31 cellular contexts compared by ENCODE assay signal in the genomic region with DNA sequence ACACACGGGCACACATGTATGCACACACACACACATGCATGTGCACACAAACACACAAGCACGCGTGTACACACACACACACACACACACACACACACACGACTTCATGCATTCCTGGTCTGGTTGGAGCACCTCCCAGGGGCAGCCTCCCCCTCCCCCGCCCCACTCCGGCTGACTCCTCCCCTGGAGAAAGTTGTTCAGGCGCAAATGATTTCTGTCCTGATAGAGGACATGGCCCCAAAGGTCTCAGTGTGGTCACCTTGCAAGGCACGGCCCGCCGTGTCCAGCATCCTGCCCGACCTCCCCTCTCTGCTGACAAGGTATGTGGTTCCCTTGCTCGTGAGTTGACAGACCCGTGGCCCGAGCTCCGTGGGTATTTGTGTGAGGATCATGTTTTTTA.
"Had no signal": no experiment of that assay in that cellular context is flagged by ENCODE, and none has a peak within 500 bp of the region (broad histone marks: within the 10 kb centered on the region; RNA-seq: fewer than 3 reads in every experiment).

No MANE protein-coding gene starts in this region.

- H3K27ac ChIP-seq: breast epithelium, epithelial cell of prostate, esophagus squamous epithelium, left lung, lower lobe of right lung, pancreas, psoas muscle, transverse colon, uterus had no signal

- H3K27me3 Mint-ChIP-seq: activated naive CD8-positive, alpha-beta T cell had no signal

- H3K4me1 ChIP-seq: breast epithelium, lower lobe of right lung, pancreas, psoas muscle, transverse colon, uterus had no signal

- H3K36me3 Mint-ChIP-seq: activated naive CD8-positive, alpha-beta T cell had no signal

- H3K9me3 Mint-ChIP-seq: activated T-cell treated with anti-CD3 and anti-CD28 coated beads, Interleukin-2, amount 50 U/mL, for 72 hours; nephron; T-helper 2 cell treated with Interferon-gamma antibody and Interleukin-4, amounts not matched to agents 5 μg/mL and 100 μg/mL, for 36 hours had no signal

- H3K27me3 ChIP-seq: breast epithelium, esophagus squamous epithelium, left lung, pancreas, transverse colon, uterus had no signal

- FAIRE-seq: pancreas had no signal

- H3K4me2 ChIP-seq: smooth muscle cell had no signal

- H3K27ac Mint-ChIP-seq: activated naive CD8-positive, alpha-beta T cell; activated T-cell treated with anti-CD3 and anti-CD28 coated beads, Interleukin-2, amount 50 U/mL, for 72 hours; nephron; T-helper 2 cell treated with Interferon-gamma antibody and Interleukin-4, amounts not matched to agents 5 μg/mL and 100 μg/mL, for 36 hours had no signal

- H3K4me1 Mint-ChIP-seq: nephron had no signal

- H3K9me3 ChIP-seq: breast epithelium, esophagus squamous epithelium, left lung, lower lobe of right lung, pancreas, psoas muscle, transverse colon, uterus had no signal

- H3K4me3 Mint-ChIP-seq: activated naive CD8-positive, alpha-beta T cell; activated T-cell treated with anti-CD3 and anti-CD28 coated beads, Interleukin-2, amount 50 U/mL, for 72 hours; nephron; T-helper 2 cell treated with Interferon-gamma antibody and Interleukin-4, amounts not matched to agents 5 μg/mL and 100 μg/mL, for 36 hours had no signal

- ATAC-seq: activated T-cell treated with anti-CD3 and anti-CD28 coated beads, Interleukin-2, amount 50 U/mL, for 72 hours; left lung; lower lobe of right lung; pancreas; psoas muscle had no signal

- H3K4me3 ChIP-seq: breast epithelium, esophagus squamous epithelium, left lung, lower lobe of right lung, pancreas, psoas muscle, smooth muscle cell, transverse colon, uterus had no signal

- H3K36me3 ChIP-seq: breast epithelium, transverse colon, uterus had no signal

- DNase-seq: activated CD4-positive, alpha-beta T cell treated with anti-CD3 and anti-CD28 coated beads for 4 hours; activated CD4-positive, alpha-beta T cell treated with anti-CD3 and anti-CD28 coated beads, Interleukin-2, amount 50 U/mL, for 4 hours; activated effector memory CD4-positive, alpha-beta T cell treated with Interleukin-2 at 50 U/mL for 16 hours; activated naive CD4-positive, alpha-beta T cell treated with Interleukin-2 at 50 U/mL for 16 hours; activated T-cell treated with anti-CD3 and anti-CD28 coated beads for 4 hours; activated T-cell treated with anti-CD3 and anti-CD28 coated beads, Interleukin-2, amount 50 U/mL, for 72 hours; amniotic stem cell; central memory CD4-positive, alpha-beta T cell; dermis blood vessel endothelial cell; effector CD4-positive, alpha-beta T cell; esophagus squamous epithelium; foreskin melanocyte; kidney glomerular epithelial cell; left lung; lower lobe of right lung; nucleus accumbens; pancreas; psoas muscle; stimulated activated CD4-positive, alpha-beta T cell treated with anti-CD3 and anti-CD28 coated beads, Interleukin-1b, Interleukin-23, amount 100 ng/mL, for 48 hours; stimulated activated CD4-positive, alpha-beta T cell treated with anti-CD3 and anti-CD28 coated beads, Interleukin-4, amount 100 ng/mL, for 4 hours; stimulated activated CD8-positive, alpha-beta memory T cell treated with anti-CD3 and anti-CD28 coated beads, Interleukin-4, amount 100 ng/mL, for 48 hours; stimulated activated naive CD4-positive, alpha-beta T cell; T-helper 1 cell; transverse colon; uterus had no signal
